ENCODE assay signal across 16 cellular contexts in genomic region chr12:44829045-44829444, GRCh38. TPM values are rescaled to one million over a fixed set of nuclear protein-coding genes. Genes with fewer than 3 reads are reported as not detected.
DNase-seq lines count a peak whose midpoint lies in the region; ATAC-seq and TF ChIP-seq lines count a peak whose summit lies in the region.
"Had no signal": no experiment of that assay in that cellular context is flagged by ENCODE, and none has a peak within 500 bp of the region (broad histone marks: within the 10 kb centered on the region; RNA-seq: fewer than 3 reads in every experiment).

No MANE protein-coding gene starts in this region.

- no peak overlapping the region for H2AFZ ChIP-seq in PC-3 (ENCODE audit: low read length)

- peak overlapping the region; percentile 92 for H3K27ac Mint-ChIP-seq in activated naive CD4-positive, alpha-beta T cell treated with anti-CD3 and anti-CD28 coated beads for 36 hours
- H3K27ac Mint-ChIP-seq in CD8-positive, alpha-beta memory T cell = peak overlapping the region; percentile 51 to 97 (median 86)
- peak overlapping the region; percentile 91 for H3K27ac Mint-ChIP-seq in activated T-helper 17 cell treated with anti-CD3 and anti-CD28 coated beads, Interleukin-2, amount 50 U/mL, for 72 hours
- peak overlapping the region; percentile 26 to 91 for H3K27ac Mint-ChIP-seq in effector memory CD8-positive, alpha-beta T cell

- H3K36me3 Mint-ChIP-seq in activated naive CD4-positive, alpha-beta T cell treated with anti-CD3 and anti-CD28 coated beads for 36 hours (ENCODE audit: low read depth) = peaks cover 4% of the 10 kb centered on the region
- H3K36me3 Mint-ChIP-seq in CD8-positive, alpha-beta memory T cell = peaks cover 6 to 13% (median 9%) of the 10 kb centered on the region in 3 donors
- H3K36me3 Mint-ChIP-seq in activated T-helper 17 cell treated with anti-CD3 and anti-CD28 coated beads, Interleukin-2, amount 50 U/mL, for 72 hours (ENCODE audit: low read depth) = no peaks in the 10 kb centered on the region
- H3K36me3 Mint-ChIP-seq in effector memory CD8-positive, alpha-beta T cell (ENCODE audit: insufficient read depth) = no peaks in the 10 kb centered on the region

- no peak for DNase-seq in activated naive CD4-positive, alpha-beta T cell treated with anti-CD3 and anti-CD28 coated beads for 36 hours
- DNase-seq in activated naive CD4-positive, alpha-beta T cell (lab: John Stamatoyannopoulos, UW) = no peak
- no peak for DNase-seq in CD8-positive, alpha-beta memory T cell
- no peak for DNase-seq in effector memory CD8-positive, alpha-beta T cell
- DNase-seq in PC-3 (no peak), NCI-H510A treated with DMSO at 0.1 percent for 48 hours (lab: John Stamatoyannopoulos, UW) (no peak), AG20443 (ENCODE audit: low spot score) (no peak)
- DNase-seq: BE2C, DND-41, NCI-H187, NCI-H345, NCI-H69 had no signal

- H3F3A ChIP-seq in PC-3 (ENCODE audit: low read length, unreplicated experiment) = no peaks in the 10 kb centered on the region

- H3K4me3 Mint-ChIP-seq in activated naive CD4-positive, alpha-beta T cell treated with anti-CD3 and anti-CD28 coated beads for 36 hours = no peak overlapping the region
- H3K4me3 Mint-ChIP-seq in CD8-positive, alpha-beta memory T cell = peak overlapping the region; percentile 11 to 51 (median 38)
- peak overlapping the region; percentile 52 for H3K4me3 Mint-ChIP-seq in activated T-helper 17 cell treated with anti-CD3 and anti-CD28 coated beads, Interleukin-2, amount 50 U/mL, for 72 hours
- H3K4me3 Mint-ChIP-seq in effector memory CD8-positive, alpha-beta T cell = peak overlapping the region; percentile 44 to 49

- no peaks in the 10 kb centered on the region for H3K27me3 Mint-ChIP-seq in activated naive CD4-positive, alpha-beta T cell treated with anti-CD3 and anti-CD28 coated beads for 36 hours (ENCODE audit: low read depth)
- H3K27me3 Mint-ChIP-seq in CD8-positive, alpha-beta memory T cell = no peaks in the 10 kb centered on the region
- H3K27me3 Mint-ChIP-seq in activated T-helper 17 cell treated with anti-CD3 and anti-CD28 coated beads, Interleukin-2, amount 50 U/mL, for 72 hours = no peaks in the 10 kb centered on the region
- H3K27me3 Mint-ChIP-seq in effector memory CD8-positive, alpha-beta T cell = no peaks in the 10 kb centered on the region

- no peak overlapping the region for H3K9ac ChIP-seq in PC-3 (ENCODE audit: low read length)

- H3K36me3 ChIP-seq in CD8-positive, alpha-beta memory T cell (ENCODE audit: insufficient read depth, low read length) = no peaks in the 10 kb centered on the region
- H3K36me3 ChIP-seq in PC-3 (ENCODE audit: low read depth, low read length) = no peaks in the 10 kb centered on the region
- H3K36me3 ChIP-seq: BE2C, HAP-1 had no signal

- H3K9me3 Mint-ChIP-seq in activated naive CD4-positive, alpha-beta T cell treated with anti-CD3 and anti-CD28 coated beads for 36 hours = no peaks in the 10 kb centered on the region
- H3K9me3 Mint-ChIP-seq in CD8-positive, alpha-beta memory T cell = no peaks in the 10 kb centered on the region
- peaks cover 3% of the 10 kb centered on the region for H3K9me3 Mint-ChIP-seq in activated T-helper 17 cell treated with anti-CD3 and anti-CD28 coated beads, Interleukin-2, amount 50 U/mL, for 72 hours
- no peaks in the 10 kb centered on the region for H3K9me3 Mint-ChIP-seq in effector memory CD8-positive, alpha-beta T cell

- H3K4me1 ChIP-seq in CD8-positive, alpha-beta memory T cell (ENCODE audit: insufficient read depth, low read length) = peaks cover 59% of the 10 kb centered on the region
- no peaks in the 10 kb centered on the region for H3K4me1 ChIP-seq in PC-3 (ENCODE audit: insufficient read depth, low read length)
- H3K4me1 ChIP-seq: BE2C had no signal

- H3K4me2 ChIP-seq in PC-3 (ENCODE audit: low read length) = no peak overlapping the region

- peaks cover 66% of the 10 kb centered on the region for H3K4me1 Mint-ChIP-seq in activated naive CD4-positive, alpha-beta T cell treated with anti-CD3 and anti-CD28 coated beads for 36 hours (ENCODE audit: low read depth)
- H3K4me1 Mint-ChIP-seq in CD8-positive, alpha-beta memory T cell = peaks cover 62 to 88% (median 87%) of the 10 kb centered on the region in 3 donors
- H3K4me1 Mint-ChIP-seq in activated T-helper 17 cell treated with anti-CD3 and anti-CD28 coated beads, Interleukin-2, amount 50 U/mL, for 72 hours = peaks cover 23% of the 10 kb centered on the region
- H3K4me1 Mint-ChIP-seq in effector memory CD8-positive, alpha-beta T cell (ENCODE audit: low read depth in 2 of 2) = peaks cover 15 to 35% of the 10 kb centered on the region in 2 donors

- no TSS peak for BruUV-seq in PC-3 (replicated peaks; lab: Mats Ljungman, UMichigan)

- no peak overlapping the region for H3K4me3 ChIP-seq in CD8-positive, alpha-beta memory T cell (ENCODE audit: low read length)
- H3K4me3 ChIP-seq in PC-3 (ENCODE audit: low read length) = no peak overlapping the region
- H3K4me3 ChIP-seq: HAP-1 had no signal

- no peaks in the 10 kb centered on the region for H3K79me2 ChIP-seq in PC-3 (ENCODE audit: low read length)

- CTCF ChIA-PET in activated naive CD4-positive, alpha-beta T cell treated with anti-CD3 and anti-CD28 coated beads for 36 hours (lab: Charles Lee) = interaction anchor here (2.1 to 2.3 kb wide), 2 partner anchors 18 to 47 kb away, joined by 6 read pairs; partner anchors contain the start of gene NELL2
- CTCF ChIA-PET in CD8-positive, alpha-beta memory T cell (lab: Charles Lee) = interaction anchor here (1.5 to 6.1 kb wide), 4 partner anchors 12 to 47 kb away, joined by 4 to 31 read pairs (median 8); partner anchors contain the start of gene NELL2
- CTCF ChIA-PET in PC-3 (lab: Charles Lee) = no interaction called here

- POLR2A ChIA-PET in CD8-positive, alpha-beta memory T cell (lab: Charles Lee) = interaction anchor here (0.7 to 2.5 kb wide), 2 partner anchors 19 to 47 kb away, joined by 3 to 10 read pairs; partner anchors contain the start of gene NELL2
- POLR2A ChIA-PET in PC-3 (lab: Charles Lee; ENCODE audit: unreplicated experiment) = no interaction called here

- ATAC-seq in activated T-helper 17 cell treated with anti-CD3 and anti-CD28 coated beads, Interleukin-2, amount 50 U/mL, for 72 hours (replicated peaks) = no peak
- no peak for ATAC-seq in effector memory CD8-positive, alpha-beta T cell (replicated peaks)
- no peak for ATAC-seq in PC-3

- no peaks in the 10 kb centered on the region for H4K20me1 ChIP-seq in PC-3 (ENCODE audit: low read length)

- TF ChIP-seq CTCF in PC-3 (conservative IDR thresholded peaks at IDR 0.05; ENCODE audit: low read depth, low read length) = no peak

- intact Hi-C loops in activated naive CD4-positive, alpha-beta T cell treated with anti-CD3 and anti-CD28 coated beads for 36 hours (cut with micrococcal nuclease) = loop anchor here (2.0 to 5.0 kb wide), 2 partner anchors 14 to 388 kb away; partner anchors contain the start of gene ANO6
- intact Hi-C loops in PC-3 (cut with micrococcal nuclease) = no loop called here

- H3K9me3 ChIP-seq in CD8-positive, alpha-beta memory T cell (ENCODE audit: low read length) = no peaks in the 10 kb centered on the region
- no peaks in the 10 kb centered on the region for H3K9me3 ChIP-seq in PC-3 (ENCODE audit: low read length)
- H3K9me3 ChIP-seq: BE2C, HAP-1 had no signal

- no peaks in the 10 kb centered on the region for H3K27me3 ChIP-seq in CD8-positive, alpha-beta memory T cell (ENCODE audit: insufficient read depth, low read length, poor library complexity, severe bottlenecking)
- H3K27me3 ChIP-seq in PC-3 (ENCODE audit: low read length) = peaks cover 26% of the 10 kb centered on the region; the same call in 1 of the 2 replicates
- H3K27me3 ChIP-seq: BE2C had no signal

- no peaks in the 10 kb centered on the region for H3K9me2 ChIP-seq in PC-3 (replicated peaks; ENCODE audit: low read length)

- H3K27ac ChIP-seq in CD8-positive, alpha-beta memory T cell (ENCODE audit: low read depth, low read length) = no peak overlapping the region
- H3K27ac ChIP-seq in PC-3 (ENCODE audit: low read length) = no peak overlapping the region
- H3K27ac ChIP-seq: HL-60, RWPE1 had no signal

RNA-seq across cellular contexts. Expression of gene NELL2, which starts 47.1 kb away (rescaled TPM):
- 10 to 100 TPM; 61.9 to 72.2 TPM for total RNA-seq in activated naive CD4-positive, alpha-beta T cell treated with anti-CD3 and anti-CD28 coated beads for 36 hours
- total RNA-seq in CD8-positive, alpha-beta memory T cell = 10 to 100 TPM; 60.2 to 67.0 TPM
- 203 TPM for polyA plus RNA-seq in CD8-positive, alpha-beta memory T cell
- total RNA-seq in activated T-helper 17 cell treated with anti-CD3 and anti-CD28 coated beads, Interleukin-2, amount 50 U/mL, for 72 hours = 100 to 1,000 TPM in 1 of 2 donors, 10 to 100 TPM in 1; 12.8 to 106 TPM
- 0.80 TPM in 1 of 2 replicates, not detected in the other for total RNA-seq in PC-3 (2014; rRNA removed)
